Comparison of ENCODE assay signal across 15 cellular contexts in the genomic region with DNA sequence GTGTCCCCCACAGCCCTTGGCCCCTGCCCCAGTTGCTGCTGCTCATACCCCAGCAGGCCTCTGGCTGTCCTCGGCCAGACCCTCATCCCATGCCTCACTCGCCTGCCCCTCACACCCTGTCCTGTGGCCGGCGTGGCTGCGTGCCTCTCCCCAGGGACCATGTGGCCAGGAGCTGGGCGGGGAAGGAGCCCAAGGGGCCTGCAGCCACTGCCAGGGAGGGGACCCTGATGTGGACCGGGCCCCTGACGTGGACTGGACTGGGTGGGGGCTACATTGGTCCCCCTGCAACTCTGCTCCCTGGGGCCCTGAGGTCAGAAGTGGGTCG. TPM values are rescaled to one million over a fixed set of nuclear protein-coding genes. Genes with fewer than 3 reads are reported as not detected.
A peak's percentile ranks its signal among the peaks of the same experiment; 100 is the strongest.
DNase-seq lines count a peak whose midpoint lies in the region; ATAC-seq and TF ChIP-seq lines count a peak whose summit lies in the region.
"Had no signal": no experiment of that assay in that cellular context is flagged by ENCODE, and none has a peak within 500 bp of the region (broad histone marks: within the 10 kb centered on the region; RNA-seq: fewer than 3 reads in every experiment).

No MANE protein-coding gene starts in this region.

- peak overlapping the region in 3 of 4 donors; percentile 7 to 50 (median 44) for H3K27ac ChIP-seq in body of pancreas

- H3K36me3 Mint-ChIP-seq in osteocyte (ENCODE audit: unreplicated experiment) = no peaks in the 10 kb centered on the region
- H3K36me3 Mint-ChIP-seq in activated CD8-positive, alpha-beta T cell treated with anti-CD3 and anti-CD28 coated beads, Interleukin-2, amount 10 ng/mL, durations not matched to agents 7 days and 5 days (ENCODE audit: low read depth) = no peaks in the 10 kb centered on the region
- H3K36me3 Mint-ChIP-seq: CD4-positive, CD25-positive, alpha-beta regulatory T cell had no signal

- H3K9me3 Mint-ChIP-seq in stimulated activated naive CD8-positive, alpha-beta T cell treated with anti-CD3 and anti-CD28 coated beads, Interleukin-15, amount 100 ng/mL, for 72 hours = no peaks in the 10 kb centered on the region
- H3K9me3 Mint-ChIP-seq in osteocyte (ENCODE audit: unreplicated experiment) = no peaks in the 10 kb centered on the region
- no peaks in the 10 kb centered on the region for H3K9me3 Mint-ChIP-seq in activated CD8-positive, alpha-beta T cell treated with anti-CD3 and anti-CD28 coated beads, Interleukin-2, amount 10 ng/mL, durations not matched to agents 7 days and 5 days (ENCODE audit: insufficient read depth)
- H3K9me3 Mint-ChIP-seq: CD4-positive, CD25-positive, alpha-beta regulatory T cell had no signal

- CTCF ChIA-PET in activated CD8-positive, alpha-beta T cell treated with anti-CD3 and anti-CD28 coated beads, Interleukin-2, amount 10 ng/mL, durations not matched to agents 7 days and 5 days (lab: Charles Lee) = no interaction called here

- intact Hi-C loops in body of pancreas (cut with DNase I) = no loop called here

- no peak for TF ChIP-seq POLR2A in body of pancreas (IDR thresholded peaks at IDR 0.05)

- no peaks in the 10 kb centered on the region for H3K27me3 Mint-ChIP-seq in stimulated activated naive CD8-positive, alpha-beta T cell treated with anti-CD3 and anti-CD28 coated beads, Interleukin-15, amount 100 ng/mL, for 72 hours
- H3K27me3 Mint-ChIP-seq in osteocyte (ENCODE audit: unreplicated experiment) = no peaks in the 10 kb centered on the region
- no peaks in the 10 kb centered on the region for H3K27me3 Mint-ChIP-seq in activated CD8-positive, alpha-beta T cell treated with anti-CD3 and anti-CD28 coated beads, Interleukin-2, amount 10 ng/mL, durations not matched to agents 7 days and 5 days (ENCODE audit: low read depth)
- H3K27me3 Mint-ChIP-seq: CD4-positive, CD25-positive, alpha-beta regulatory T cell had no signal

- no peaks in the 10 kb centered on the region for H3K27me3 ChIP-seq in body of pancreas

- in situ Hi-C loops in ACHN (cut with HindIII; ENCODE audit: low pct_ligation_motif_present, low pct_unique_long_range_greater_than_20kb, low sequenced_read_pairs) = no loop called here

- no peaks in the 10 kb centered on the region for H3K9me3 ChIP-seq in body of pancreas

- H3K36me3 ChIP-seq in body of pancreas (replicated peaks in 1 of 2; ENCODE audit: insufficient read depth in 1 of 2, low read depth in 2 of 2) = no peaks in the 10 kb centered on the region

- peaks cover 98% of the 10 kb centered on the region for H3K4me1 ChIP-seq in body of pancreas

- no peak overlapping the region for H3K4me3 ChIP-seq in body of pancreas

- ATAC-seq in stimulated activated naive CD8-positive, alpha-beta T cell treated with anti-CD3 and anti-CD28 coated beads, Interleukin-15, amount 100 ng/mL, for 72 hours = peak; percentile 8
- ATAC-seq in stimulated activated naive CD8-positive, alpha-beta T cell treated with anti-CD3 and anti-CD28 coated beads, Interleukin-15, Interleukin-2, amounts not matched to agents 100 U/mL and 50 U/mL, for 24 hours = no peak
- no peak for ATAC-seq in body of pancreas
- no peak for ATAC-seq in activated CD8-positive, alpha-beta T cell treated with anti-CD3 and anti-CD28 coated beads, Interleukin-2, amount 10 ng/mL, durations not matched to agents 7 days and 5 days

- peak overlapping the region in 1 of 2 donors; percentile 61 for H3K27ac Mint-ChIP-seq in stimulated activated naive CD8-positive, alpha-beta T cell treated with anti-CD3 and anti-CD28 coated beads, Interleukin-15, amount 100 ng/mL, for 72 hours
- H3K27ac Mint-ChIP-seq in osteocyte (ENCODE audit: unreplicated experiment) = peak overlapping the region; percentile 31
- no peak overlapping the region for H3K27ac Mint-ChIP-seq in activated CD8-positive, alpha-beta T cell treated with anti-CD3 and anti-CD28 coated beads, Interleukin-2, amount 10 ng/mL, durations not matched to agents 7 days and 5 days

- H3K4me3 Mint-ChIP-seq in stimulated activated naive CD8-positive, alpha-beta T cell treated with anti-CD3 and anti-CD28 coated beads, Interleukin-15, amount 100 ng/mL, for 72 hours = no peak overlapping the region
- H3K4me3 Mint-ChIP-seq in osteocyte (ENCODE audit: unreplicated experiment) = no peak overlapping the region
- H3K4me3 Mint-ChIP-seq in activated CD8-positive, alpha-beta T cell treated with anti-CD3 and anti-CD28 coated beads, Interleukin-2, amount 10 ng/mL, durations not matched to agents 7 days and 5 days = no peak overlapping the region

- WGBS in body of pancreas, 2 donors = 89% methylated on average over 8 of the region's 9 CpGs; no CpG with 5 or more reads in 1 of the 2 donors

- POLR2A ChIA-PET in activated CD8-positive, alpha-beta T cell treated with anti-CD3 and anti-CD28 coated beads, Interleukin-2, amount 10 ng/mL, durations not matched to agents 7 days and 5 days (lab: Charles Lee) = no interaction called here

- no peak for DNase-seq in stimulated activated naive CD8-positive, alpha-beta T cell treated with anti-CD3 and anti-CD28 coated beads, Interleukin-15, amount 100 ng/mL, for 72 hours
- DNase-seq in stimulated activated naive CD8-positive, alpha-beta T cell treated with anti-CD3 and anti-CD28 coated beads, Interleukin-15, Interleukin-2, amounts not matched to agents 100 U/mL and 50 U/mL, for 24 hours = no peak
- DNase-seq in body of pancreas (no peak), osteocyte (ENCODE audit: extremely low spot score, unreplicated experiment) (no peak), ACHN (no peak), HK-2 (ENCODE audit: unreplicated experiment) (no peak)
- DNase-seq in activated CD8-positive, alpha-beta T cell treated with anti-CD3 and anti-CD28 coated beads, Interleukin-2, amount 10 ng/mL, durations not matched to agents 7 days and 5 days = no peak
- DNase-seq: AML-193; Calu3; CD4-positive, CD25-positive, alpha-beta regulatory T cell; IMR-90; MM.1S; NCI-H1092 treated with DMSO at 0.1 percent for 48 hours; NCI-H1694; NCI-H510A treated with DMSO at 0.1 percent for 48 hours had no signal

- peaks cover 95% of the 10 kb centered on the region for H3K4me1 Mint-ChIP-seq in stimulated activated naive CD8-positive, alpha-beta T cell treated with anti-CD3 and anti-CD28 coated beads, Interleukin-15, amount 100 ng/mL, for 72 hours
- peaks cover 27% of the 10 kb centered on the region for H3K4me1 Mint-ChIP-seq in osteocyte (ENCODE audit: unreplicated experiment)
- H3K4me1 Mint-ChIP-seq in activated CD8-positive, alpha-beta T cell treated with anti-CD3 and anti-CD28 coated beads, Interleukin-2, amount 10 ng/mL, durations not matched to agents 7 days and 5 days (ENCODE audit: low read depth) = peaks cover 25% of the 10 kb centered on the region

- no peak for TF ChIP-seq CTCF in body of pancreas (IDR thresholded peaks at IDR 0.05)
- TF ChIP-seq CTCF in osteocyte (IDR thresholded peaks at IDR 0.05) = no peak

RNA-seq across cellular contexts. Expression of gene FBRSL1, which starts 10.9 kb away (rescaled TPM):
- total RNA-seq in body of pancreas = 10 to 100 TPM; 29.8 to 50.1 TPM
- total RNA-seq in osteocyte = 42.1 and 46.2 TPM in 2 replicates
- 10 to 100 TPM; 51.2 to 58.5 TPM for total RNA-seq in activated CD8-positive, alpha-beta T cell treated with anti-CD3 and anti-CD28 coated beads, Interleukin-2, amount 10 ng/mL, durations not matched to agents 7 days and 5 days
